In the genomic region with DNA sequence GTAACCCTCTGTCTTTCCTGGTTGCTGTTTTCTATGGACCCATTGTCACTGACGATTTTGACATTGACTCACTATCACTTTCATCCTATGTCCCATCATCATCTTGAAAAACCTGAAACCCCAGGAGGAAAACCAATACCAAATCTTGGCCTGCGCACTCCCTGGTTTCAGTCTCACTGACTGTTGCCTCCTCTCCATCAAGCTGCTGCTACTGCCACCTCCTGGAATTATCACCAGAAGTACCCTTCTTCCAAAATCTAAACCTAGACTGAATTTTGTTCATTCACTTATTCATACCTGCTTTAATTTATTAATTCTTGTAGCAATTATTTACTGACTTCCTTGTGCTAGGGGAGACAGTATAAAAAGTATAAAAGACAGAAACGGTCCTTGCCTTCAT, we compare ENCODE assay signal across 8 cellular contexts. TPM values are rescaled to one million over a fixed set of nuclear protein-coding genes. Genes with fewer than 3 reads are reported as not detected.
DNase-seq lines count a peak whose midpoint lies in the region; ATAC-seq and TF ChIP-seq lines count a peak whose summit lies in the region.

No MANE protein-coding gene starts in this region.

- H3K9me2 ChIP-seq in hepatocyte (replicated peaks; ENCODE audit: insufficient read depth): no peaks in the 10 kb centered on the region

- WGBS in hepatocyte (ENCODE audit: low lambda C conversion rate, missing lambda C conversion rate): 61% methylated on average over 3 of the region's 3 CpGs

- no peaks in the 10 kb centered on the region for H3K79me2 ChIP-seq in hepatocyte

- no peak overlapping the region for H3K4me3 ChIP-seq in hepatocyte

- H3K9me3 ChIP-seq in hepatocyte (ENCODE audit: low read depth): no peaks in the 10 kb centered on the region

- H3K4me1 ChIP-seq in hepatocyte (ENCODE audit: insufficient read depth): no peaks in the 10 kb centered on the region

- no peak for ATAC-seq in GM18858 (IDR thresholded peaks at IDR 0.05; ENCODE audit: unreplicated experiment)

- no peaks in the 10 kb centered on the region for H3K27me3 ChIP-seq in hepatocyte

- in situ Hi-C loops in GM13977 (cut with MboI; ENCODE audit: low pct_unique_long_range_greater_than_20kb, low sequenced_read_pairs, unreplicated experiment): no loop called here

- no peaks in the 10 kb centered on the region for H4K20me1 ChIP-seq in hepatocyte (ENCODE audit: insufficient read depth, poor library complexity, severe bottlenecking)

- H2AFZ ChIP-seq in hepatocyte: no peak overlapping the region

- TF ChIP-seq CTCF in GM13977 (IDR thresholded peaks at IDR 0.05; ENCODE audit: extremely low read depth, insufficient read depth, missing control alignments) (peak; percentile 31), hepatocyte (IDR thresholded peaks at IDR 0.05; ENCODE audit: poor library complexity) (peak; percentile 28)

- H3K36me3 ChIP-seq in hepatocyte (replicated peaks; ENCODE audit: insufficient read depth, low read depth): no peaks in the 10 kb centered on the region

- no peak overlapping the region for H3K4me2 ChIP-seq in hepatocyte

- DNase-seq in A172 (ENCODE audit: low spot score) (peak; percentile 8), GM13977 (ENCODE audit: low spot score) (no peak), hepatocyte (ENCODE audit: low spot score) (peak; percentile 26), NCI-H1694 treated with DMSO at 0.1 percent for 48 hours (lab: John Stamatoyannopoulos, UW) (no peak), hypothalamus (lab: John Stamatoyannopoulos, UW) (no peak), NCI-H2107 (lab: John Stamatoyannopoulos, UW) (no peak)
- DNase-seq in activated CD4-positive, alpha-beta T cell treated with anti-CD3 and anti-CD28 coated beads, Interleukin-2, amount 50 U/mL, for 1 hour: peak; percentile 8

- no peak overlapping the region for H3K27ac ChIP-seq in hepatocyte

RNA-seq across cellular contexts. Expression of gene ACBD5, which starts 44.5 kb away (rescaled TPM):
- 28.6 and 38.5 TPM in 2 replicates for total RNA-seq in A172 (2014; rRNA removed; shearing (Covaris generic))
- 29.8 and 30.7 TPM in 2 replicates for total RNA-seq in hepatocyte
- polyA plus RNA-seq in hepatocyte: 14.2 and 16.2 TPM in 2 replicates

Comparison
In these comparisons a context has a peak if more than half of its experiments do, and no peak if none do; other contexts are left out.
1. DNase-seq: peak in A172 (single experiment), activated CD4-positive, alpha-beta T cell treated with anti-CD3 and anti-CD28 coated beads, Interleukin-2, amount 50 U/mL, for 1 hour (single experiment) and hepatocyte (single experiment); none in GM13977 (single experiment), NCI-H1694 treated with DMSO at 0.1 percent for 48 hours (single experiment), hypothalamus (0 of 51) and NCI-H2107 (single experiment).